Comparison of ENCODE assay signal across 14 cellular contexts in the genomic region with DNA sequence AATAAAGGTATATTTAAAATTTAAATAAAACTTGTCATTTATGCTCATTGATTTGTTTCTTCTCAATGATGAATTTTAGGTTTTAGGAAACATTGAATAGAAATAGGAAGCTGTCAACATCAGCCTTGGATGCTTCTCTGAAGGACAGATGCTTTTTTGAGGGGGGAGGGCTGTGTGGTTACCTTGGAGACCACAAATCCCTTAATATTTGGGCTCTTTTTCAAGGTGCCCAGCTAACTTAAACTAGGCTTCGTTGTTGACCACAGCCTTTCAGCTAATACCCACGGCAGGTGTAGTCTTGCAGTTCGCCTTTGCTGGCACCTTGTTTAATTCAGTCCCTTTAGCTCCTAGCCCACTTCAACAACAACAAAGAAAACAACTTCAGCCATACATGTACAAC. TPM values are rescaled to one million over a fixed set of nuclear protein-coding genes. Genes with fewer than 3 reads are reported as not detected.
DNase-seq lines count a peak whose midpoint lies in the region; ATAC-seq, FAIRE-seq and TF ChIP-seq lines count a peak whose summit lies in the region.
"Had no signal": no experiment of that assay in that cellular context is flagged by ENCODE, and none has a peak within 500 bp of the region (broad histone marks: within the 10 kb centered on the region; RNA-seq: fewer than 3 reads in every experiment).

No MANE protein-coding gene starts in this region.

- H3K4me3 Mint-ChIP-seq in activated CD4-positive, alpha-beta T cell treated with anti-CD3 and anti-CD28 coated beads for 36 hours = no peak overlapping the region
- H3K4me3 Mint-ChIP-seq: CD8-positive, alpha-beta memory T cell; GM23338; H9 had no signal

- no TSS peak for BruUV-seq in OCI-LY7 (replicated peaks; lab: Mats Ljungman, UMichigan)

- H3K36me3 Mint-ChIP-seq in activated CD4-positive, alpha-beta T cell treated with anti-CD3 and anti-CD28 coated beads for 36 hours (ENCODE audit: low read depth) = peaks cover 22% of the 10 kb centered on the region

- CTCF ChIA-PET in OCI-LY7 (lab: Charles Lee; ENCODE audit: unreplicated experiment) = interaction anchor here (0.6 to 3.0 kb wide), 10 partner anchors 9 to 46 kb away, joined by 3 to 10 read pairs (median 3); no protein-coding TSS in a partner anchor
- CTCF ChIA-PET in activated CD4-positive, alpha-beta T cell treated with anti-CD3 and anti-CD28 coated beads for 36 hours (lab: Charles Lee) = interaction anchor here (0.8 to 1.7 kb wide), 7 partner anchors 13 to 130 kb away, joined by 3 to 4 read pairs (median 3); no protein-coding TSS in a partner anchor

- no peaks in the 10 kb centered on the region for H3K27me3 Mint-ChIP-seq in activated CD4-positive, alpha-beta T cell treated with anti-CD3 and anti-CD28 coated beads for 36 hours
- H3K27me3 Mint-ChIP-seq: CD8-positive, alpha-beta memory T cell had no signal

- H3K9me3 Mint-ChIP-seq in activated CD4-positive, alpha-beta T cell treated with anti-CD3 and anti-CD28 coated beads for 36 hours (ENCODE audit: low read depth) = no peaks in the 10 kb centered on the region
- H3K9me3 Mint-ChIP-seq: CD8-positive, alpha-beta memory T cell; GM23338; H9 had no signal

- no peaks in the 10 kb centered on the region for H3K9me3 ChIP-seq in OCI-LY7 (ENCODE audit: low read length)
- H3K9me3 ChIP-seq in body of pancreas = no peaks in the 10 kb centered on the region
- no peaks in the 10 kb centered on the region for H3K9me3 ChIP-seq in testis
- H3K9me3 ChIP-seq: BLaER1, Caco-2 had no signal

- H2AFZ ChIP-seq in OCI-LY7 (ENCODE audit: low read length) = no peak overlapping the region
- H2AFZ ChIP-seq: GM23338 had no signal

- H3K9me2 ChIP-seq in OCI-LY7 (ENCODE audit: insufficient read depth, low read length) = no peaks in the 10 kb centered on the region

- ATAC-seq in body of pancreas = no peak
- ATAC-seq in activated CD4-positive, alpha-beta T cell treated with anti-CD3 and anti-CD28 coated beads for 36 hours = no peak
- ATAC-seq: GM23338 had no signal

- TF ChIP-seq POLR2A in body of pancreas (IDR thresholded peaks at IDR 0.05) (no peak), testis (IDR thresholded peaks at IDR 0.05) (no peak)

- no peak overlapping the region for H3K27ac Mint-ChIP-seq in activated CD4-positive, alpha-beta T cell treated with anti-CD3 and anti-CD28 coated beads for 36 hours
- H3K27ac Mint-ChIP-seq: GM23338 had no signal

- no peak for TF ChIP-seq CTCF in OCI-LY7 (conservative IDR thresholded peaks at IDR 0.05; ENCODE audit: low read length)
- TF ChIP-seq CTCF in body of pancreas (IDR thresholded peaks at IDR 0.05) = no peak
- no peak for TF ChIP-seq CTCF in testis (IDR thresholded peaks at IDR 0.05)

- FAIRE-seq in HTR-8/SVneo (lab: Jason Lieb, UNC) = no peak

- H3K79me2 ChIP-seq in OCI-LY7 (ENCODE audit: insufficient read depth, low read depth, low read length) = peaks cover 28% of the 10 kb centered on the region; the same call in 1 of the 2 replicates

- peak overlapping the region; percentile 70 for H3K4me2 ChIP-seq in OCI-LY7 (ENCODE audit: low read length)
- H3K4me2 ChIP-seq: GM23338 had no signal

- H4K20me1 ChIP-seq in OCI-LY7 (ENCODE audit: insufficient read depth, low read length) = no peaks in the 10 kb centered on the region
- H4K20me1 ChIP-seq: BLaER1 had no signal

- H3K36me3 ChIP-seq in OCI-LY7 (ENCODE audit: insufficient read depth, low read length) (peaks cover 21% of the 10 kb centered on the region), body of pancreas (replicated peaks in 1 of 2; ENCODE audit: insufficient read depth in 1 of 2, low read depth in 2 of 2) (no peaks in the 10 kb centered on the region), testis (ENCODE audit: low read depth, missing control alignments) (no peaks in the 10 kb centered on the region)

- H3K27ac ChIP-seq in OCI-LY7 (ENCODE audit: low read depth, low read length, poor library complexity, severe bottlenecking) (peak overlapping the region; percentile 53), body of pancreas (peak overlapping the region; percentile 16 to 92 (median 90)), testis (no peak overlapping the region)
- H3K27ac ChIP-seq: 22Rv1, BLaER1 had no signal

- DNase-seq in NCI-H2107 treated with DMSO at 0.1 percent for 48 hours (lab: John Stamatoyannopoulos, UW; ENCODE audit: unreplicated experiment) (peak; percentile 33), NCI-H2107 (lab: John Stamatoyannopoulos, UW) (no peak), OCI-LY7 (ENCODE audit: low spot score) (no peak), body of pancreas (no peak), HTR-8/SVneo (ENCODE audit: insufficient read length, low spot score) (no peak), NCI-H2196 treated with DMSO at 0.1 percent for 48 hours (lab: John Stamatoyannopoulos, UW; ENCODE audit: unreplicated experiment) (no peak), testis (no peak)
- DNase-seq in activated CD4-positive, alpha-beta T cell treated with anti-CD3 and anti-CD28 coated beads for 36 hours = no peak
- DNase-seq: Caco-2; CD8-positive, alpha-beta memory T cell; H9 had no signal

- H3K4me1 Mint-ChIP-seq in activated CD4-positive, alpha-beta T cell treated with anti-CD3 and anti-CD28 coated beads for 36 hours = peaks cover 6% of the 10 kb centered on the region

- POLR2A ChIA-PET in OCI-LY7 (lab: Charles Lee) = interaction anchor here (0.7 to 29.0 kb wide), 14 partner anchors 7 to 129 kb away, joined by 3 to 760 read pairs (median 5); a partner anchor contains a TSS
- POLR2A ChIA-PET in activated CD4-positive, alpha-beta T cell treated with anti-CD3 and anti-CD28 coated beads for 36 hours (lab: Charles Lee) = interaction anchor here (0.6 kb wide), 1 partner anchor 20 kb away, joined by 4 read pairs; no protein-coding TSS in a partner anchor

- no peaks in the 10 kb centered on the region for H3K27me3 ChIP-seq in body of pancreas
- no peaks in the 10 kb centered on the region for H3K27me3 ChIP-seq in testis
- H3K27me3 ChIP-seq: BLaER1 had no signal

- intact Hi-C loops in OCI-LY7 (cut with micrococcal nuclease; ENCODE audit: unreplicated experiment) = no loop called here
- intact Hi-C loops in body of pancreas (cut with DNase I) = no loop called here
- intact Hi-C loops in activated CD4-positive, alpha-beta T cell treated with anti-CD3 and anti-CD28 coated beads for 36 hours (cut with DNase I, micrococcal nuclease) = no loop called here
- intact Hi-C loops in testis (cut with DNase I; ENCODE audit: low total_unique reads) = no loop called here

- WGBS in body of pancreas, 2 donors = 48 to 53% methylated on average over 3 of the region's 3 CpGs
- WGBS in testis, 2 donors = 96 to 97% methylated on average over 3 of the region's 3 CpGs

- H3K4me3 ChIP-seq in OCI-LY7 (ENCODE audit: low read depth, low read length, poor library complexity, severe bottlenecking) = peak overlapping the region; percentile 40
- no peak overlapping the region for H3K4me3 ChIP-seq in body of pancreas
- H3K4me3 ChIP-seq in testis = no peak overlapping the region
- H3K4me3 ChIP-seq: BLaER1, GM23338 had no signal

- H3K4me1 ChIP-seq in OCI-LY7 (ENCODE audit: insufficient read depth, low read length, poor library complexity, severe bottlenecking) (peaks cover 83% of the 10 kb centered on the region), body of pancreas (peaks cover 100% of the 10 kb centered on the region), testis (no peaks in the 10 kb centered on the region)

RNA-seq across cellular contexts. Expression of a gene that starts 22.5 kb away (rescaled TPM):
- total RNA-seq in OCI-LY7 (2014; rRNA removed; shearing (Covaris generic)) = 11.6 and 13.3 TPM in 2 replicates
- total RNA-seq in OCI-LY7 (2022) (26.5 and 31.1 TPM in 2 replicates), body of pancreas (10 to 100 TPM; 30.0 to 39.7 TPM), testis (10 to 100 TPM; 38.4 to 67.3 TPM)
- 1 to 10 TPM; 6.0 to 6.4 TPM for total RNA-seq in activated CD4-positive, alpha-beta T cell treated with anti-CD3 and anti-CD28 coated beads for 36 hours
- polyA plus RNA-seq in testis (ENCODE audit: insufficient read depth, low read depth, low replicate concordance) = 72.4 TPM

Comparison
In these comparisons a context has a peak if more than half of its experiments do, and no peak if none do; other contexts are left out.
1. H3K27ac ChIP-seq: peak in OCI-LY7 (single experiment) and body of pancreas (4 of 4); none in testis (0 of 2).